Comparison of ENCODE assay signal across 8 cellular contexts in genomic region chr16:16127469-16128116, GRCh38.
DNase-seq lines count a peak whose midpoint lies in the region; ATAC-seq and TF ChIP-seq lines count a peak whose summit lies in the region.

No MANE protein-coding gene starts in this region.

- no peaks in the 10 kb centered on the region for H3K9me3 ChIP-seq in A673 (ENCODE audit: low read depth, low read length, poor library complexity, severe bottlenecking)

- H3K27me3 ChIP-seq in A673 (replicated peaks; ENCODE audit: insufficient read depth, low read depth, low read length, poor library complexity) (no peaks in the 10 kb centered on the region), dorsolateral prefrontal cortex (no peaks in the 10 kb centered on the region)

- no peaks in the 10 kb centered on the region for H3K36me3 ChIP-seq in A673 (ENCODE audit: insufficient read depth, low read length, poor library complexity, severe bottlenecking)

- intact Hi-C loops in A673 (cut with micrococcal nuclease; ENCODE audit: unreplicated experiment), result loop anchor here (1.0 to 2.0 kb wide), 2 partner anchors 253 to 361 kb away; no protein-coding TSS in a partner anchor
- intact Hi-C loops in dorsolateral prefrontal cortex (cut with DNase I), result loop anchor here (5.0 to 10.0 kb wide), 3 partner anchors 250 to 360 kb away; no protein-coding TSS in a partner anchor

- CTCF ChIA-PET in A673 (lab: Charles Lee), result interaction anchor here (0.6 to 1.9 kb wide), 4 partner anchors 12 to 418 kb away, joined by 6 to 9 read pairs (median 8); no protein-coding TSS in a partner anchor

- H3K4me3 ChIP-seq in A673 (ENCODE audit: low read depth, low read length, poor library complexity, severe bottlenecking), result no peak overlapping the region
- no peak overlapping the region for H3K4me3 ChIP-seq in dorsolateral prefrontal cortex

- BruUV-seq in A673 (replicated peaks; lab: Mats Ljungman, UMichigan), result no TSS peak

- DNase-seq in A673 (ENCODE audit: low spot score) (peak; percentile 73), NCI-H2227 treated with DMSO at 0.1 percent for 48 hours (lab: John Stamatoyannopoulos, UW) (peak; percentile 52), dorsolateral prefrontal cortex (peak; percentile 51 to 77 (median 63)), lung microvascular endothelial cell (ENCODE audit: low read depth in 2 of 2) (peak; percentile 74 to 77)
- DNase-seq in activated CD4-positive, alpha-beta T cell treated with anti-CD3 and anti-CD28 coated beads, Interleukin-2, amount 50 U/mL, for 24 hours (ENCODE audit: low read depth in 1 of 2, low spot score in 1 of 2), result peak; percentile 53 to 54
- peak; percentile 26 for DNase-seq in stimulated activated CD8-positive, alpha-beta memory T cell treated with anti-CD3 and anti-CD28 coated beads, Interleukin-12 subunit alpha, Interleukin-12 subunit beta, amount 100 ng/mL, for 4 hours (ENCODE audit: low read depth)

- POLR2A ChIA-PET in A673 (lab: Charles Lee; ENCODE audit: low non-redundant PET), result no interaction called here

- peak; percentile 88 for TF ChIP-seq CTCF in A673 (conservative IDR thresholded peaks at IDR 0.05; ENCODE audit: low read depth, low read length)
- TF ChIP-seq CTCF in GM12874 (IDR thresholded peaks at IDR 0.05; ENCODE audit: insufficient read depth, low read depth, low read length), result peak; percentile 77
- TF ChIP-seq CTCF in dorsolateral prefrontal cortex (IDR thresholded peaks at IDR 0.05 in 54 of 56, conservative IDR thresholded peaks at IDR 0.05 in 2 of 56; ENCODE audit: low read depth in 1 of 56, partially characterized antibody in 56 of 56), result peak; percentile 57 to 87 (median 80)

- H3K27ac ChIP-seq in A673 (ENCODE audit: low read depth, low read length, poor library complexity, severe bottlenecking) (no peak overlapping the region), dorsolateral prefrontal cortex (no peak overlapping the region)

- H3K4me1 ChIP-seq in A673 (ENCODE audit: insufficient read depth, low read length, poor library complexity, severe bottlenecking), result no peaks in the 10 kb centered on the region

- ATAC-seq in GM21381 (IDR thresholded peaks at IDR 0.05; ENCODE audit: unreplicated experiment), result no peak
